ENCODE assay signal across 11 cellular contexts in the genomic region with DNA sequence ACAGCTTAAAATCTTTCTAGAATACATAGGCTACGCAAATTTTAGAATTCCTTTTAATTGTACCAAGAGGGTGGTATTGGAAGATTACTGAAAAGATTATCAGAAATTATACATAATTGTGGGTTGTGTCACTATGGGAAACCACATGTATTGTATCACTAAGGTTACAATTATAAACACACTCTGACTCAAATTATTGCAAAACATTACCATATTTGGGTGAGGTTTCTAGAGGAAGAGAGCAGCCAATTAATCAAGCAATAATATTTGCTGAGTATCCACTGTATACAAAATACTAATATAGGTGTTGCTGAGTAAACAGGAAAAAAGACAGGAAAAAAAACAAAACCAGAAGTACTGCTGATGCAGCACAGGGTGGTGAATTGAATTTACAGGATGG. TPM values are rescaled to one million over a fixed set of nuclear protein-coding genes. Genes with fewer than 3 reads are reported as not detected.
A peak's percentile ranks its signal among the peaks of the same experiment; 100 is the strongest.
DNase-seq lines count a peak whose midpoint lies in the region; TF ChIP-seq lines count a peak whose summit lies in the region.
"Had no signal": no experiment of that assay in that cellular context is flagged by ENCODE, and none has a peak within 500 bp of the region (broad histone marks: within the 10 kb centered on the region; RNA-seq: fewer than 3 reads in every experiment).

No MANE protein-coding gene starts in this region.

- no peak overlapping the region for H3K4me2 ChIP-seq in Karpas-422 (ENCODE audit: low read depth, low read length, poor library complexity, severe bottlenecking)

- H3K4me3 ChIP-seq in astrocyte of the spinal cord (ENCODE audit: low read depth, low read length) (no peak overlapping the region), Karpas-422 (ENCODE audit: low read length) (no peak overlapping the region), esophagus squamous epithelium (no peak overlapping the region)
- H3K4me3 ChIP-seq: gastrocnemius medialis, skin epidermis had no signal

- H2AFZ ChIP-seq in Karpas-422 (ENCODE audit: low read length): no peak overlapping the region

- H3K79me2 ChIP-seq in Karpas-422 (ENCODE audit: low read length): peaks cover 19% of the 10 kb centered on the region

- peaks cover 7% of the 10 kb centered on the region; the same call in 1 of the 2 replicates for H4K20me1 ChIP-seq in Karpas-422 (ENCODE audit: insufficient read depth, low read depth, low read length)

- intact Hi-C loops in esophagus squamous epithelium (cut with DNase I): no loop called here

- in situ Hi-C loops in astrocyte of the spinal cord (cut with HindIII; ENCODE audit: low sequenced_read_pairs): no loop called here

- H3K36me3 ChIP-seq in Karpas-422 (ENCODE audit: insufficient read depth, low read length) (no peaks in the 10 kb centered on the region), esophagus squamous epithelium (no peaks in the 10 kb centered on the region)
- H3K36me3 ChIP-seq: gastrocnemius medialis had no signal

- 57 to 66% methylated on average over 1 of the region's 1 CpG for WGBS in esophagus squamous epithelium, 2 donors

- H3K4me1 ChIP-seq in Karpas-422 (ENCODE audit: low read length) (peaks cover 11% of the 10 kb centered on the region), esophagus squamous epithelium (peaks cover 4 to 23% (median 4%) of the 10 kb centered on the region in 3 donors)

- H3K9me3 ChIP-seq in Karpas-422 (ENCODE audit: low read length) (no peaks in the 10 kb centered on the region), esophagus squamous epithelium (no peaks in the 10 kb centered on the region)
- H3K9me3 ChIP-seq: gastrocnemius medialis had no signal

- H3K27ac ChIP-seq in Karpas-422 (ENCODE audit: low read length) (no peak overlapping the region), esophagus squamous epithelium (no peak overlapping the region)
- H3K27ac ChIP-seq: gastrocnemius medialis, skin epidermis had no signal

- no peak for TF ChIP-seq CTCF in astrocyte of the spinal cord (IDR thresholded peaks at IDR 0.05; ENCODE audit: low read depth, low read length)
- TF ChIP-seq CTCF in esophagus squamous epithelium (IDR thresholded peaks at IDR 0.05): no peak

- H3K27me3 ChIP-seq in Karpas-422 (ENCODE audit: low read length) (no peaks in the 10 kb centered on the region), esophagus squamous epithelium (no peaks in the 10 kb centered on the region)
- H3K27me3 ChIP-seq: gastrocnemius medialis had no signal

- DNase-seq in Daoy (ENCODE audit: low read depth): peak; percentile 46
- peak; percentile 28 for DNase-seq in NCI-H146 treated with DMSO at 0.1 percent for 48 hours (lab: John Stamatoyannopoulos, UW; ENCODE audit: unreplicated experiment)
- peak; percentile 65 for DNase-seq in astrocyte of the spinal cord (ENCODE audit: low read depth, low spot score)
- DNase-seq in myocyte (ENCODE audit: low read depth): peak; percentile 33
- DNase-seq in Karpas-422: no peak
- no peak for DNase-seq in NCI-H1092 (lab: John Stamatoyannopoulos, UW)
- no peak for DNase-seq in HUDEP-2 (lab: John Stamatoyannopoulos, UW; ENCODE audit: unreplicated experiment in 76 of 76)
- DNase-seq in esophagus squamous epithelium (lab: John Stamatoyannopoulos, UW): no peak
- DNase-seq: activated CD4-positive, alpha-beta T cell treated with anti-CD3 and anti-CD28 coated beads, Interleukin-2, amount 10 ng/mL, durations not matched to agents 7 days and 5 days; gastrocnemius medialis had no signal

- no peak for TF ChIP-seq POLR2A in esophagus squamous epithelium (IDR thresholded peaks at IDR 0.05)

- no peak overlapping the region for H3K9ac ChIP-seq in Karpas-422 (ENCODE audit: low read length)

- H3K9me2 ChIP-seq in Karpas-422 (replicated peaks; ENCODE audit: insufficient read depth, low read length): no peaks in the 10 kb centered on the region

RNA-seq across cellular contexts. Expression of gene CAPZA2, which starts 3.1 kb away (rescaled TPM):
- 219 and 431 TPM in 2 replicates for total RNA-seq in Daoy (2014; rRNA removed; shearing (Covaris generic))
- total RNA-seq in myocyte (263 and 283 TPM in 2 replicates), esophagus squamous epithelium (100 to 1,000 TPM in 1 of 4 donors, 10 to 100 TPM in 3; 68.7 to 123 (median 84.1) TPM)
- 134 TPM for polyA plus RNA-seq in myocyte (2012)
- 38.2 and 102 TPM in 2 replicates for total RNA-seq in Karpas-422 (2014; rRNA removed; shearing (Covaris generic); ENCODE audit: low replicate concordance)

Comparison
In these comparisons a context has a peak if more than half of its experiments do, and no peak if none do; other contexts are left out.
1. DNase-seq: peak in Daoy (single experiment), NCI-H146 treated with DMSO at 0.1 percent for 48 hours (single experiment), astrocyte of the spinal cord (single experiment) and myocyte (single experiment); none in Karpas-422 (single experiment), NCI-H1092 (single experiment), HUDEP-2 (0 of 76) and esophagus squamous epithelium (single experiment).